Comparison of ENCODE assay signal across 8 cellular contexts in the genomic region with DNA sequence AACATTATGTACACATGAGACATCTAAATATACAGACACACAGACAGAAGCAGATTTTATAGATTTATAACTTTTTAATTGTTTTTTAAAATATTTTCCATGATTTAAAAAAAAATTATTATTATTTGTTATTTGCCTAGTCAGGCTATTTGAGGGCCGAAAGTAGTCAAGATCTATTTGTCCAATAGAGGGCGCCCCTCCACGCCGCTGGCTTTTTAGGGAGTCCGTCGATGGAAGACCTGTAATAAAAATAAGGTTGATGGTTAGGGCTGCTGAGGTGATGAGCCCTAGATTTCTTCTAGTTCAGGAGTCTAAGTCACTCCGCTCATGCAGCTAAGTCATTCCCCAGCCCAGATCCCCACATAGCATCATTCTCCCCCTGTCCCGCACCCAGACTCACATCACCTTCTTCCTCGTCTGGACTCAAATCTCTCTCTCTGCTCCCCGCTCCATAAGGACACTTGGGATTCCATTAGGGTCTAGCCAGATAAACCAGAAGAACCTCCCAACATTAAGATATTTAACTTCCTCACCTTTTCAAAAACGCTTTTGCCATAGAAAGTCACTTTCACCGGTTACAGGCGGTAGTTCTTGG. TPM values are rescaled to one million over a fixed set of nuclear protein-coding genes. Genes with fewer than 3 reads are reported as not detected.
DNase-seq lines count a peak whose midpoint lies in the region; ATAC-seq and TF ChIP-seq lines count a peak whose summit lies in the region.

No MANE protein-coding gene starts in this region.

- no peak overlapping the region for H3K4me3 ChIP-seq in GM12875 (ENCODE audit: low read depth, low read length)

- intact Hi-C loops in left cardiac atrium (cut with DNase I): no loop called here

- DNase-seq in RPMI8226 (peak; percentile 53), left cardiac atrium (peak; percentile 60)
- DNase-seq in activated naive CD4-positive, alpha-beta T cell (lab: John Stamatoyannopoulos, UW): peak; percentile 32 to 58 (median 45)
- DNase-seq in stimulated activated CD4-positive, alpha-beta T cell treated with anti-CD3 and anti-CD28 coated beads, Interleukin-1b, Interleukin-23, amount 100 ng/mL, for 48 hours: peak; percentile 77

- ATAC-seq in left cardiac atrium (no peak), HG02623 (IDR thresholded peaks at IDR 0.05; ENCODE audit: unreplicated experiment) (no peak), HG02840 (IDR thresholded peaks at IDR 0.05; ENCODE audit: low FRiP score, unreplicated experiment) (no peak)

- H3K27ac ChIP-seq in 22Rv1: no peak overlapping the region

- TF ChIP-seq CTCF in 22Rv1 (IDR thresholded peaks at IDR 0.05) (peak; percentile 85), GM12875 (IDR thresholded peaks at IDR 0.05; ENCODE audit: borderline replicate concordance, insufficient read depth, low read depth, low read length) (peak; percentile 54; the same call in 1 of the 2 replicates)

RNA-seq across cellular contexts. Expression of a gene that starts 33.9 kb away (rescaled TPM):
- total RNA-seq in left cardiac atrium: 1 to 10 TPM in 1 of 2 donors, under 1 TPM in 1; 0.89 to 1.2 TPM
